Comparison of ENCODE assay signal across 8 cellular contexts in the genomic region with DNA sequence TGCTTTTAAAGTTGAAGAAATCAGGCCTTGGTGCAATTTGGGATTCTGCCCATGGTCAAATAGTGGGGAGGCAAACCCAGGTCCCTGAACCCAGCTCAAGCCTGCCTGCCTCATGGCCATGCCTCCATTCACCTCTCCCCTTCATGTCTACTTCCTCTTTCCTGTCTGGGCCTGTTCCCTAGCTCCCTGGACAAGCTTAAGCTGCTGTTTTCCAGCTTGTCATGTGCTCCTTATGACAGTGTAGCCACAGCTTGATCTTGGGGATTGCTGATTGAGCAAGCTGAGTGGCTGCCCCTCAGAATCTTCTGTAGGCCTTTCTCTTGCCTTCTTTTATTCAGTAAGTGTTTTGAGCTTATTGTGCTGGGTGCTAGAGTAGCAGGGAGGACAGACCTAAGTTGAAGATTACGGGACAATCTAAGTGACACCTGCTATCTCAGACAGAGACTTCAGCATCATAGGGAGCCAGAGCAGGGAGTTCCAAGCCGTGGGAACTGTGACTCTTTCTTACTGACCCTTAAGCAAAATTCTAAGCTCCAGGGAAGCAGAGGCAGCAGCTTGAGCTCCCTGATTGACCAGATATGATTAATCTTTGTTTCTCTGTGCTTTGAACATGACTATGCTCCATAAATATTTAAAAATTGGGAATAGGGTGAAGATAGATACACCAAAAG. TPM values are rescaled to one million over a fixed set of nuclear protein-coding genes. Genes with fewer than 3 reads are reported as not detected.
DNase-seq lines count a peak whose midpoint lies in the region; ATAC-seq, FAIRE-seq and TF ChIP-seq lines count a peak whose summit lies in the region.

No MANE protein-coding gene starts in this region.

- TF ChIP-seq POLR2A in GM12891 (IDR thresholded peaks at IDR 0.05; ENCODE audit: low read depth, low read length) (peak; percentile 37; the same call in 1 of the 2 replicates), NB4 (IDR thresholded peaks at IDR 0.05; ENCODE audit: extremely low read depth, insufficient read length) (no peak), gastrocnemius medialis (IDR thresholded peaks at IDR 0.05) (no peak)

- TF ChIP-seq CTCF in HEK293 (tag by site-specific recombination; IDR thresholded peaks at IDR 0.05) (no peak), NB4 (IDR thresholded peaks at IDR 0.05; ENCODE audit: low read depth, low read length) (no peak), cardiac muscle cell (IDR thresholded peaks at IDR 0.05; ENCODE audit: low read depth, low read length) (no peak), gastrocnemius medialis (IDR thresholded peaks at IDR 0.05 in 4 of 5, conservative IDR thresholded peaks at IDR 0.05 in 1 of 5) (no peak)

- H3K27ac ChIP-seq in HEK293 (ENCODE audit: extremely low read depth, low read depth, low read length) (peak overlapping the region; percentile 43), cardiac muscle cell (peak overlapping the region; percentile 49), gastrocnemius medialis (peak overlapping the region; percentile 84 to 91 (median 90))

- no peaks in the 10 kb centered on the region for H3K27me3 Mint-ChIP-seq in activated T-helper 1 cell treated with anti-CD3 and anti-CD28 coated beads, Interleukin-12 subunit alpha, Interleukin-12 subunit beta, Interleukin-2, Interleukin-4 antibody, amounts not matched to agents 30 ng/mL and 10 ng/mL and 1 ng/mL, durations not matched to agents 14 hours and 24 hours and 36 hours (ENCODE audit: insufficient read depth)

- H3K4me1 Mint-ChIP-seq in activated T-helper 1 cell treated with anti-CD3 and anti-CD28 coated beads, Interleukin-12 subunit alpha, Interleukin-12 subunit beta, Interleukin-2, Interleukin-4 antibody, amounts not matched to agents 30 ng/mL and 10 ng/mL and 1 ng/mL, durations not matched to agents 14 hours and 24 hours and 36 hours (ENCODE audit: low read depth) = peaks cover 59% of the 10 kb centered on the region

- peak; percentile 80 to 88 for ATAC-seq in gastrocnemius medialis

- peak overlapping the region; percentile 95 for H3K4me3 Mint-ChIP-seq in activated T-helper 1 cell treated with anti-CD3 and anti-CD28 coated beads, Interleukin-12 subunit alpha, Interleukin-12 subunit beta, Interleukin-2, Interleukin-4 antibody, amounts not matched to agents 30 ng/mL and 10 ng/mL and 1 ng/mL, durations not matched to agents 14 hours and 24 hours and 36 hours

- H3K9me3 ChIP-seq in HEK293 (ENCODE audit: control insufficient read depth, insufficient read depth, low read depth, low read length) = no peaks in the 10 kb centered on the region
- H3K9me3 ChIP-seq in cardiac muscle cell (ENCODE audit: low read depth) = no peaks in the 10 kb centered on the region
- H3K9me3 ChIP-seq in gastrocnemius medialis = no peaks in the 10 kb centered on the region

- no peaks in the 10 kb centered on the region for H3K4me1 ChIP-seq in HEK293 (ENCODE audit: control insufficient read depth, insufficient read depth, low read length)
- H3K4me1 ChIP-seq in cardiac muscle cell (ENCODE audit: low read depth) = peaks cover 5% of the 10 kb centered on the region
- peaks cover 13 to 17% of the 10 kb centered on the region in 2 donors for H3K4me1 ChIP-seq in gastrocnemius medialis

- H3K36me3 ChIP-seq in HEK293 (ENCODE audit: control insufficient read depth in 2 of 2, insufficient read depth in 1 of 2, low read length in 2 of 2) (no peaks in the 10 kb centered on the region), cardiac muscle cell (no peaks in the 10 kb centered on the region), gastrocnemius medialis (no peaks in the 10 kb centered on the region)

- H3K27me3 ChIP-seq in cardiac muscle cell (no peaks in the 10 kb centered on the region), gastrocnemius medialis (no peaks in the 10 kb centered on the region)

- peaks cover 14% of the 10 kb centered on the region for H3K36me3 Mint-ChIP-seq in activated T-helper 1 cell treated with anti-CD3 and anti-CD28 coated beads, Interleukin-12 subunit alpha, Interleukin-12 subunit beta, Interleukin-2, Interleukin-4 antibody, amounts not matched to agents 30 ng/mL and 10 ng/mL and 1 ng/mL, durations not matched to agents 14 hours and 24 hours and 36 hours (ENCODE audit: low read depth)

- in situ Hi-C loops in gastrocnemius medialis (cut with MboI; ENCODE audit: low sequenced_read_pairs in 4 of 4) = loop anchor here in 2 of 4 donors (10.0 kb wide), 2 partner anchors 52 to 112 kb away; partner anchors contain the start of gene IER5 (in 1 of the 2)

- FAIRE-seq in GM12891 (lab: Jason Lieb, UNC) = peak; percentile 60

- peak overlapping the region; percentile 96 for H3K27ac Mint-ChIP-seq in activated T-helper 1 cell treated with anti-CD3 and anti-CD28 coated beads, Interleukin-12 subunit alpha, Interleukin-12 subunit beta, Interleukin-2, Interleukin-4 antibody, amounts not matched to agents 30 ng/mL and 10 ng/mL and 1 ng/mL, durations not matched to agents 14 hours and 24 hours and 36 hours

- H3K9me3 Mint-ChIP-seq in activated T-helper 1 cell treated with anti-CD3 and anti-CD28 coated beads, Interleukin-12 subunit alpha, Interleukin-12 subunit beta, Interleukin-2, Interleukin-4 antibody, amounts not matched to agents 30 ng/mL and 10 ng/mL and 1 ng/mL, durations not matched to agents 14 hours and 24 hours and 36 hours = no peaks in the 10 kb centered on the region

- CTCF ChIA-PET in HEK293 (lab: Yijun Ruan, JAX) = interaction anchor here (0.6 to 2.3 kb wide), 8 partner anchors 8 to 155 kb away, joined by 3 to 12 read pairs (median 4); no protein-coding TSS in a partner anchor

- H3K4me3 ChIP-seq in HEK293 (ENCODE audit: low read depth, low read length) (peak overlapping the region; percentile 54), NB4 (ENCODE audit: low read depth, low read length) (peak overlapping the region; percentile 94), cardiac muscle cell (no peak overlapping the region), gastrocnemius medialis (peak overlapping the region; percentile 42 to 57 (median 49))

- intact Hi-C loops in activated T-helper 1 cell treated with anti-CD3 and anti-CD28 coated beads, Interleukin-12 subunit alpha, Interleukin-12 subunit beta, Interleukin-2, Interleukin-4 antibody, amounts not matched to agents 30 ng/mL and 10 ng/mL and 1 ng/mL, durations not matched to agents 14 hours and 24 hours and 36 hours (cut with micrococcal nuclease) = loop anchor here (1.0 to 10.0 kb wide), 5 partner anchors 10 to 992 kb away; partner anchors contain the start of gene ACBD6
- intact Hi-C loops in gastrocnemius medialis (cut with DNase I; ENCODE audit: low total_unique reads) = no loop called here

- DNase-seq in GM12891 (ENCODE audit: insufficient read length, low spot score) = no peak
- DNase-seq in NB4 (ENCODE audit: low read depth) = peak; percentile 82
- DNase-seq in activated T-helper 1 cell treated with anti-CD3 and anti-CD28 coated beads, Interleukin-12 subunit alpha, Interleukin-12 subunit beta, Interleukin-2, Interleukin-4 antibody, amounts not matched to agents 30 ng/mL and 10 ng/mL and 1 ng/mL, durations not matched to agents 14 hours and 24 hours and 36 hours (ENCODE audit: low spot score) = no peak
- peak in 1 of 2 donors; percentile 45 for DNase-seq in cardiac muscle cell (ENCODE audit: low read depth in 1 of 2, low spot score in 1 of 2)
- DNase-seq in gastrocnemius medialis = peak; percentile 59 to 64
- DNase-seq in kidney glomerular epithelial cell (lab: John Stamatoyannopoulos, UW) = no peak
- no peak for DNase-seq in HuH-7.5 (ENCODE audit: low spot score)

- POLR2A ChIA-PET in HEK293 (lab: Yijun Ruan, JAX) = interaction anchor here (0.5 to 6.3 kb wide), 5 partner anchors 9 to 67 kb away, joined by 3 to 40 read pairs (median 5); partner anchors contain the start of genes IER5 and STX6

TF ChIP-seq in GM12891, 5 proteins besides CTCF, POLR2A, EP300 and RAD21:
- no peak for TF ChIP-seq TAF1 (IDR thresholded peaks at IDR 0.05; ENCODE audit: low read depth, low read length)
- TF ChIP-seq SPI1 (IDR thresholded peaks at IDR 0.05; ENCODE audit: low read depth, low read length) = peak; percentile 79

TF ChIP-seq in HEK293, 187 proteins besides CTCF, POLR2A, EP300 and RAD21 (continues in another document):
- TF ChIP-seq HOXA7 (CRISPR knock-in tag; IDR thresholded peaks at IDR 0.05; ENCODE audit: borderline replicate concordance) (no peak), ZBTB44 (tag by site-specific recombination; IDR thresholded peaks at IDR 0.05) (no peak), ZNF664 (tag by site-specific recombination; IDR thresholded peaks at IDR 0.05) (no peak)

RNA-seq across cellular contexts. Expression of gene MR1, which starts 0.5 kb away (rescaled TPM):
- 24.6 TPM for polyA plus RNA-seq in GM12891 (2012; ENCODE audit: low read depth, missing spikeins)
- total RNA-seq in activated T-helper 1 cell treated with anti-CD3 and anti-CD28 coated beads, Interleukin-12 subunit alpha, Interleukin-12 subunit beta, Interleukin-2, Interleukin-4 antibody, amounts not matched to agents 30 ng/mL and 10 ng/mL and 1 ng/mL, durations not matched to agents 14 hours and 24 hours and 36 hours = 16.6 and 17.6 TPM in 2 replicates
- total RNA-seq in cardiac muscle cell (0.12 and 0.21 TPM in 2 replicates), gastrocnemius medialis (1 to 10 TPM; 1.6 to 3.5 (median 3.0) TPM)
- polyA plus RNA-seq in cardiac muscle cell = 1.4 TPM in 1 of 2 replicates, not detected in the other

RNA-seq across cellular contexts. Expression of gene STX6, which starts 10.6 kb away (rescaled TPM):
- 10.9 TPM for polyA plus RNA-seq in GM12891 (2012; ENCODE audit: low read depth, missing spikeins)
- 32.5 and 33.1 TPM in 2 replicates for total RNA-seq in activated T-helper 1 cell treated with anti-CD3 and anti-CD28 coated beads, Interleukin-12 subunit alpha, Interleukin-12 subunit beta, Interleukin-2, Interleukin-4 antibody, amounts not matched to agents 30 ng/mL and 10 ng/mL and 1 ng/mL, durations not matched to agents 14 hours and 24 hours and 36 hours
- total RNA-seq in cardiac muscle cell (14.7 and 17.5 TPM in 2 replicates), gastrocnemius medialis (1 to 10 TPM; 5.1 to 9.3 (median 6.5) TPM)
- polyA plus RNA-seq in cardiac muscle cell = 8.2 and 17.5 TPM in 2 replicates

RNA-seq across cellular contexts. Expression of gene IER5, which starts 55.2 kb away (rescaled TPM):
- polyA plus RNA-seq in GM12891 (2012; ENCODE audit: low read depth, missing spikeins) = 33.9 TPM
- total RNA-seq in activated T-helper 1 cell treated with anti-CD3 and anti-CD28 coated beads, Interleukin-12 subunit alpha, Interleukin-12 subunit beta, Interleukin-2, Interleukin-4 antibody, amounts not matched to agents 30 ng/mL and 10 ng/mL and 1 ng/mL, durations not matched to agents 14 hours and 24 hours and 36 hours = 59.4 and 61.5 TPM in 2 replicates
- total RNA-seq in cardiac muscle cell (5.5 and 15.2 TPM in 2 replicates), gastrocnemius medialis (10 to 100 TPM; 18.7 to 39.8 (median 26.1) TPM)
- polyA plus RNA-seq in cardiac muscle cell = 7.8 and 11.8 TPM in 2 replicates

Comparison
In these comparisons a context has a peak if more than half of its experiments do, and no peak if none do; other contexts are left out.
1. DNase-seq: peak in NB4 (single experiment) and gastrocnemius medialis (2 of 2); none in GM12891 (single experiment), activated T-helper 1 cell treated with anti-CD3 and anti-CD28 coated beads, Interleukin-12 subunit alpha, Interleukin-12 subunit beta, Interleukin-2, Interleukin-4 antibody, amounts not matched to agents 30 ng/mL and 10 ng/mL and 1 ng/mL, durations not matched to agents 14 hours and 24 hours and 36 hours (single experiment), kidney glomerular epithelial cell (single experiment) and HuH-7.5 (single experiment).
2. Peak in every context shown above with its lines, with median percentiles within 50 percentile points of each other: H3K27ac ChIP-seq.